Comparison of ENCODE assay signal across 28 cellular contexts in the genomic region with DNA sequence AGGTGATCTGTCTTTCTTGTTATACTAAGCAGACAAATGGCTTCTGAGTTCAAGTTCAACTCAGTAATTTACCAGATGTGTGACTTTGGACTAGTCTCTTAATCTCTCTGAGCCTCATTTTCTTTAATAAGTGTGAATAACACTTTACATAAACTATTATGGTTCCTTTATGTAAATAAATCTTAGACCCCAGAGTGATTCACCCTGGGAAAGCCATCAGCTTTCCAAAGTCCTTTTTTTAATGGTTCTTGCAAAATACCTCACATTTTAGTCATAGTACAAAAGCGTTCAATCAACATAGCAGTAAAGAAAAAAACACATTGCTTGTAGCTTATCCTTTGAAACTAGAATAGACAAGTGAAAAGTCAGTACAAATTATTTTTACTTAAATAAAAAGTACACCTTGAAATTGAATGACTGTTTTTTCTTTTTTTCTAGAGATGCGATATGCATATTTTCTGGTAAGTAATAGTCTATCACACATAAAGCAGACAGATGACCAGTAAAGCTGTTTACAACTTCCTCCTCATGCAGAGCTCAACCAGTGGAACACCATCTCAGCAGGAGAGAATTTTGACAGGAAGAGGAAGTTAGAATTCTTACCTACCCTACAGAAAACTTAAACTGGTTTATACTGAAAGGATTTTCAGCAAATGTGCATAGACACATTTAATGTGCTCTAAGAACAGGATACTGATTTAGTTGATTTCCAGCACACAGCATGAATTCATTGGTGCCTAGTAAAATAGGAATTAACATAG.
DNase-seq lines count a peak whose midpoint lies in the region; ATAC-seq and TF ChIP-seq lines count a peak whose summit lies in the region.
"Had no signal": no experiment of that assay in that cellular context is flagged by ENCODE, and none has a peak within 500 bp of the region (broad histone marks: within the 10 kb centered on the region; RNA-seq: fewer than 3 reads in every experiment).

No MANE protein-coding gene starts in this region.

- no peak for ATAC-seq in HG02678 (IDR thresholded peaks at IDR 0.05; ENCODE audit: unreplicated experiment)
- ATAC-seq: heart right ventricle, lower lobe of right lung, natural killer cell, psoas muscle, sciatic nerve had no signal

- H3K9me3 Mint-ChIP-seq in osteocyte (ENCODE audit: unreplicated experiment) = no peaks in the 10 kb centered on the region
- H3K9me3 Mint-ChIP-seq: activated CD4-positive, alpha-beta memory T cell treated with anti-CD3 and anti-CD28 coated beads, Interleukin-2, amount 10 ng/mL, durations not matched to agents 7 days and 5 days; activated naive CD4-positive, alpha-beta T cell treated with anti-CD3 and anti-CD28 coated beads, Interleukin-2, amount 10 ng/mL, durations not matched to agents 7 days and 5 days; natural killer cell had no signal

- H3K27me3 Mint-ChIP-seq in osteocyte (ENCODE audit: unreplicated experiment) = no peaks in the 10 kb centered on the region
- H3K27me3 Mint-ChIP-seq: activated CD4-positive, alpha-beta memory T cell treated with anti-CD3 and anti-CD28 coated beads, Interleukin-2, amount 10 ng/mL, durations not matched to agents 7 days and 5 days had no signal

- no peak for TF ChIP-seq CTCF in NB4 (IDR thresholded peaks at IDR 0.05; ENCODE audit: low read depth, low read length)
- TF ChIP-seq CTCF in osteocyte (IDR thresholded peaks at IDR 0.05) = no peak

- H3K4me3 ChIP-seq in NB4 (ENCODE audit: low read depth, low read length) = no peak overlapping the region
- H3K4me3 ChIP-seq: adrenal gland; BLaER1 treated with 17β-estradiol and CSF1 and Interleukin-3, amounts not matched to agents 10 nM and 100 nM; esophagus squamous epithelium; heart right ventricle; lower lobe of right lung; psoas muscle; SJCRH30; stomach; tibial artery had no signal

- H3K4me3 Mint-ChIP-seq in osteocyte (ENCODE audit: unreplicated experiment) = no peak overlapping the region
- H3K4me3 Mint-ChIP-seq: activated CD4-positive, alpha-beta memory T cell treated with anti-CD3 and anti-CD28 coated beads, Interleukin-2, amount 10 ng/mL, durations not matched to agents 7 days and 5 days; activated naive CD4-positive, alpha-beta T cell treated with anti-CD3 and anti-CD28 coated beads, Interleukin-2, amount 10 ng/mL, durations not matched to agents 7 days and 5 days; natural killer cell; T-helper 1 cell treated with Interleukin-12 subunit alpha and Interleukin-12 subunit beta and Interleukin-4 antibody, amounts not matched to agents 30 μg/mL and 1 μg/mL, for 36 hours had no signal

- no peak for TF ChIP-seq POLR2A in NB4 (IDR thresholded peaks at IDR 0.05; ENCODE audit: extremely low read depth, insufficient read length)

- H3K4me1 Mint-ChIP-seq in osteocyte (ENCODE audit: unreplicated experiment) = no peaks in the 10 kb centered on the region
- H3K4me1 Mint-ChIP-seq: activated naive CD4-positive, alpha-beta T cell treated with anti-CD3 and anti-CD28 coated beads, Interleukin-2, amount 10 ng/mL, durations not matched to agents 7 days and 5 days; natural killer cell had no signal

- H3K27ac Mint-ChIP-seq in osteocyte (ENCODE audit: unreplicated experiment) = no peak overlapping the region
- H3K27ac Mint-ChIP-seq: activated CD4-positive, alpha-beta memory T cell treated with anti-CD3 and anti-CD28 coated beads, Interleukin-2, amount 10 ng/mL, durations not matched to agents 7 days and 5 days; activated naive CD4-positive, alpha-beta T cell treated with anti-CD3 and anti-CD28 coated beads, Interleukin-2, amount 10 ng/mL, durations not matched to agents 7 days and 5 days; natural killer cell; T-helper 1 cell treated with Interleukin-12 subunit alpha and Interleukin-12 subunit beta and Interleukin-4 antibody, amounts not matched to agents 30 μg/mL and 1 μg/mL, for 36 hours had no signal

- no peaks in the 10 kb centered on the region for H3K36me3 Mint-ChIP-seq in osteocyte (ENCODE audit: unreplicated experiment)
- H3K36me3 Mint-ChIP-seq: activated naive CD4-positive, alpha-beta T cell treated with anti-CD3 and anti-CD28 coated beads, Interleukin-2, amount 10 ng/mL, durations not matched to agents 7 days and 5 days; natural killer cell had no signal

- peak; percentile 22 for DNase-seq in H4 (ENCODE audit: low spot score)
- peak; percentile 68 for DNase-seq in NB4 (ENCODE audit: low read depth)
- peak; percentile 58 for DNase-seq in SKM-1 treated with dmso at 0.1 percent for 144 hours (lab: John Stamatoyannopoulos, UW; ENCODE audit: unreplicated experiment)
- peak; percentile 16 for DNase-seq in myocyte (ENCODE audit: low read depth)
- no peak for DNase-seq in dedifferentiated amniotic fluid mesenchymal stem cell (ENCODE audit: extremely low spot score)
- DNase-seq in osteocyte (ENCODE audit: extremely low spot score, unreplicated experiment) = no peak
- DNase-seq: activated CD4-positive, alpha-beta memory T cell treated with anti-CD3 and anti-CD28 coated beads, Interleukin-2, amount 10 ng/mL, durations not matched to agents 7 days and 5 days; activated CD4-positive, alpha-beta T cell treated with anti-CD3 and anti-CD28 coated beads for 1 hour; activated CD8-positive, alpha-beta memory T cell treated with anti-CD3 and anti-CD28 coated beads, Interleukin-2, amount 50 U/mL, for 48 hours; activated naive CD4-positive, alpha-beta T cell treated with anti-CD3 and anti-CD28 coated beads, Interleukin-2, amount 10 ng/mL, durations not matched to agents 7 days and 5 days; adrenal gland; esophagus squamous epithelium; heart right ventricle; lower lobe of right lung; natural killer cell; NCI-H1105 treated with DMSO at 0.1 percent for 48 hours; NCI-H1930; NCI-H524; occipital lobe; psoas muscle; stimulated activated CD4-positive, alpha-beta T cell treated with anti-CD3 and anti-CD28 coated beads, Interleukin-4, amount 100 ng/mL, for 1 hour; stomach; tibial artery had no signal

Comparison
In these comparisons a context has a peak if more than half of its experiments do, and no peak if none do; other contexts are left out.
1. DNase-seq: peak in H4 (single experiment), NB4 (single experiment), SKM-1 treated with dmso at 0.1 percent for 144 hours (single experiment) and myocyte (single experiment); none in dedifferentiated amniotic fluid mesenchymal stem cell (single experiment) and osteocyte (single experiment).